25 cellular contexts compared by ENCODE assay signal in the genomic region with DNA sequence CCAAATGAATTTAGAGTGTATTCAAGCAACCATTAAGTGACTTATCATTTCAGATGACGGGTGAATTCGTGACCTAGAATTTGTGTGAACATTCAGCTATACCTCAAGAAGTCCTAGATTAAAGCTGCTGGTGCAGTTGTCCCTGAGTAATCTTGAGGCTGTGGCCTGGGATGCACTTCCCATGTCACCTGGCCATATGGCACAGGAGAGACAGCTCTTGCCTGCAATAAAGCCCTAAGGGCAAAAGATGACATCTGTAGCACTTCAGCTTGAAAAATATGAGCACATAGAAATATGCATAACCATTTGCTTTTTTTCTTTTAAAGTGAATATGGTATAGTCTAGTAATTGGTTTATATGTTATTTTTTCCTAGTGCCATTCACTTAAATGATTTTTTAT.
"Had no signal": no experiment of that assay in that cellular context is flagged by ENCODE, and none has a peak within 500 bp of the region (broad histone marks: within the 10 kb centered on the region; RNA-seq: fewer than 3 reads in every experiment).

No MANE protein-coding gene starts in this region.

- H3K27ac Mint-ChIP-seq: activated B cell treated with CpG ODN at 0.5 μM for 24 hours; activated CD4-positive, alpha-beta memory T cell treated with anti-CD3 and anti-CD28 coated beads for 36 hours; activated CD8-positive, alpha-beta memory T cell treated with anti-CD3 and anti-CD28 coated beads, Interleukin-2, amount 10 ng/mL, durations not matched to agents 7 days and 5 days; activated CD8-positive, alpha-beta T cell treated with anti-CD3 and anti-CD28 coated beads, Interleukin-2, amount 10 ng/mL, durations not matched to agents 7 days and 5 days; activated naive CD4-positive, alpha-beta T cell treated with anti-CD3 and anti-CD28 coated beads, Interleukin-2, amount 10 ng/mL, durations not matched to agents 7 days and 5 days; activated naive CD8-positive, alpha-beta T cell treated with anti-CD3 and anti-CD28 coated beads, Interleukin-2, amount 10 ng/mL, durations not matched to agents 7 days and 5 days; activated T-helper 1 cell treated with anti-CD3 and anti-CD28 coated beads, Interleukin-12 subunit alpha, Interleukin-12 subunit beta, Interleukin-2, Interleukin-4 antibody, amounts not matched to agents 30 ng/mL and 10 ng/mL and 1 ng/mL, durations not matched to agents 14 hours and 24 hours and 36 hours; activated T-helper 2 cell treated with anti-CD3 and anti-CD28 coated beads, Interferon-gamma antibody, Interleukin-2, Interleukin-4, amounts not matched to agents 10 μg/mL and 5 μg/mL and 100 μg/mL, durations not matched to agents 14 hours and 24 hours and 36 hours; brain had no signal

- H3K36me3 Mint-ChIP-seq: activated CD4-positive, alpha-beta memory T cell treated with anti-CD3 and anti-CD28 coated beads for 36 hours; activated CD8-positive, alpha-beta memory T cell treated with anti-CD3 and anti-CD28 coated beads, Interleukin-2, amount 10 ng/mL, durations not matched to agents 7 days and 5 days; activated naive CD4-positive, alpha-beta T cell treated with anti-CD3 and anti-CD28 coated beads, Interleukin-2, amount 10 ng/mL, durations not matched to agents 7 days and 5 days; activated naive CD4-positive, alpha-beta T cell treated with anti-CD3 and anti-CD28 coated beads, Interleukin-2, amount 50 U/mL, for 72 hours; activated naive CD8-positive, alpha-beta T cell treated with anti-CD3 and anti-CD28 coated beads, Interleukin-2, amount 10 ng/mL, durations not matched to agents 7 days and 5 days; brain had no signal

- H3K4me3 Mint-ChIP-seq: activated B cell treated with CpG ODN at 0.5 μM for 24 hours; activated CD4-positive, alpha-beta memory T cell treated with anti-CD3 and anti-CD28 coated beads for 36 hours; activated CD8-positive, alpha-beta memory T cell treated with anti-CD3 and anti-CD28 coated beads, Interleukin-2, amount 10 ng/mL, durations not matched to agents 7 days and 5 days; activated CD8-positive, alpha-beta T cell treated with anti-CD3 and anti-CD28 coated beads, Interleukin-2, amount 10 ng/mL, durations not matched to agents 7 days and 5 days; activated naive CD4-positive, alpha-beta T cell treated with anti-CD3 and anti-CD28 coated beads, Interleukin-2, amount 10 ng/mL, durations not matched to agents 7 days and 5 days; activated naive CD8-positive, alpha-beta T cell treated with anti-CD3 and anti-CD28 coated beads, Interleukin-2, amount 10 ng/mL, durations not matched to agents 7 days and 5 days; activated T-helper 1 cell treated with anti-CD3 and anti-CD28 coated beads, Interleukin-12 subunit alpha, Interleukin-12 subunit beta, Interleukin-2, Interleukin-4 antibody, amounts not matched to agents 30 ng/mL and 10 ng/mL and 1 ng/mL, durations not matched to agents 14 hours and 24 hours and 36 hours; brain had no signal

- ATAC-seq: activated CD4-positive, CD25-positive, alpha-beta regulatory T cell treated with anti-CD3 and anti-CD28 coated beads, Interleukin-2, amount 50 U/mL, for 24 hours; activated CD8-positive, alpha-beta memory T cell treated with anti-CD3 and anti-CD28 coated beads, Interleukin-2, amount 10 ng/mL, durations not matched to agents 7 days and 5 days; activated CD8-positive, alpha-beta T cell treated with anti-CD3 and anti-CD28 coated beads, Interleukin-2, amount 10 ng/mL, durations not matched to agents 7 days and 5 days; esophagus mucosa had no signal

- DNase-seq: activated B cell treated with CpG ODN at 0.5 μM for 24 hours; activated CD4-positive, alpha-beta memory T cell treated with anti-CD3 and anti-CD28 coated beads for 36 hours; activated CD4-positive, alpha-beta T cell treated with anti-CD3 and anti-CD28 coated beads for 48 hours; activated CD8-positive, alpha-beta memory T cell treated with anti-CD3 and anti-CD28 coated beads, Interleukin-2, amount 10 ng/mL, durations not matched to agents 7 days and 5 days; activated CD8-positive, alpha-beta memory T cell treated with anti-CD3 and anti-CD28 coated beads, Interleukin-2, amount 50 U/mL, for 4 hours; activated CD8-positive, alpha-beta T cell treated with anti-CD3 and anti-CD28 coated beads, Interleukin-2, amount 10 ng/mL, durations not matched to agents 7 days and 5 days; activated effector memory CD4-positive, alpha-beta T cell treated with anti-CD3 and anti-CD28 coated beads, Interleukin-2, amount 50 U/mL, for 16 hours; activated naive CD4-positive, alpha-beta T cell treated with anti-CD3 and anti-CD28 coated beads, Interleukin-2, amount 10 ng/mL, durations not matched to agents 7 days and 5 days; activated naive CD8-positive, alpha-beta T cell treated with anti-CD3 and anti-CD28 coated beads, Interleukin-2, amount 10 ng/mL, durations not matched to agents 7 days and 5 days; activated T-cell treated with anti-CD3 and anti-CD28 coated beads, Interleukin-2, amount 50 U/mL, for 1 hour; activated T-cell treated with anti-CD3 and anti-CD28 coated beads, Interleukin-2, amount 50 U/mL, for 48 hours; central memory CD4-positive, alpha-beta T cell; cerebellar nuclear complex; colonic mucosa; effector CD8-positive, alpha-beta T cell; foreskin fibroblast; head of caudate nucleus; hippocampal formation; T-helper 2 cell had no signal

- H3K9me3 Mint-ChIP-seq: activated B cell treated with CpG ODN at 0.5 μM for 24 hours; activated CD4-positive, alpha-beta memory T cell treated with anti-CD3 and anti-CD28 coated beads for 36 hours; activated naive CD4-positive, alpha-beta T cell treated with anti-CD3 and anti-CD28 coated beads, Interleukin-2, amount 10 ng/mL, durations not matched to agents 7 days and 5 days; activated naive CD4-positive, alpha-beta T cell treated with anti-CD3 and anti-CD28 coated beads, Interleukin-2, amount 50 U/mL, for 72 hours; activated naive CD8-positive, alpha-beta T cell treated with anti-CD3 and anti-CD28 coated beads, Interleukin-2, amount 10 ng/mL, durations not matched to agents 7 days and 5 days; activated T-helper 1 cell treated with anti-CD3 and anti-CD28 coated beads, Interleukin-12 subunit alpha, Interleukin-12 subunit beta, Interleukin-2, Interleukin-4 antibody, amounts not matched to agents 30 ng/mL and 10 ng/mL and 1 ng/mL, durations not matched to agents 14 hours and 24 hours and 36 hours; activated T-helper 2 cell treated with anti-CD3 and anti-CD28 coated beads, Interferon-gamma antibody, Interleukin-2, Interleukin-4, amounts not matched to agents 10 μg/mL and 5 μg/mL and 100 μg/mL, durations not matched to agents 14 hours and 24 hours and 36 hours; brain had no signal

- H3K4me1 Mint-ChIP-seq: activated B cell treated with CpG ODN at 0.5 μM for 24 hours; activated CD8-positive, alpha-beta memory T cell treated with anti-CD3 and anti-CD28 coated beads, Interleukin-2, amount 10 ng/mL, durations not matched to agents 7 days and 5 days; activated naive CD4-positive, alpha-beta T cell treated with anti-CD3 and anti-CD28 coated beads, Interleukin-2, amount 10 ng/mL, durations not matched to agents 7 days and 5 days; activated naive CD8-positive, alpha-beta T cell treated with anti-CD3 and anti-CD28 coated beads, Interleukin-2, amount 10 ng/mL, durations not matched to agents 7 days and 5 days; brain had no signal
